ENCODE assay signal across 1 cellular context in the genomic region with DNA sequence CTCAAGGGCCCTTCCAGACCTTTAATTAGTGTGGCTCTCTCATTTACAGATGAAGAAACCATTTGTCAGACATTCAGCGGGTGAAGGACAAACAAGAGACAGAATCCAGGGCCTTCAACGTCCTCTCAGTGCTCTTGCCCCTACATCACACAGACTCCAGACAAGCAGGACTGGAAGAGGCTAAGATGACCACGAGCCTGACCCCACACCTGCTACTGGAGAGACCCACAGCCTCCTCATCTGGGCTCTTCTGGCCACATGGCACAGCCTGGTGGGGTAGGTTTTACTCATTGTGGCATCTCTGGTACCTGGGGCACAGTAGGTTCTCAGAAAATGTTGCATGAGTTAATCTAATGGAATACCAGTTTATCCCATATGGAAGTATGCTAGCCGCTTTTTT.
A peak's percentile ranks its signal among the peaks of the same experiment; 100 is the strongest.
TF ChIP-seq lines count a peak whose summit lies in the region.

No MANE protein-coding gene starts in this region.

TF ChIP-seq in HepG2, 621 proteins besides CTCF, POLR2A, EP300 and RAD21 (continued from another document):
- TF ChIP-seq, protein P1, sequence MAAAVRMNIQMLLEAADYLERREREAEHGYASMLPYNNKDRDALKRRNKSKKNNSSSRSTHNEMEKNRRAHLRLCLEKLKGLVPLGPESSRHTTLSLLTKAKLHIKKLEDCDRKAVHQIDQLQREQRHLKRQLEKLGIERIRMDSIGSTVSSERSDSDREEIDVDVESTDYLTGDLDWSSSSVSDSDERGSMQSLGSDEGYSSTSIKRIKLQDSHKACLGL (CRISPR knock-in tag; IDR thresholded peaks at IDR 0.05), result 0 out of 2 replicates have a peak, but pooled peaks have one; percentile 43
- TF ChIP-seq, protein P2, sequence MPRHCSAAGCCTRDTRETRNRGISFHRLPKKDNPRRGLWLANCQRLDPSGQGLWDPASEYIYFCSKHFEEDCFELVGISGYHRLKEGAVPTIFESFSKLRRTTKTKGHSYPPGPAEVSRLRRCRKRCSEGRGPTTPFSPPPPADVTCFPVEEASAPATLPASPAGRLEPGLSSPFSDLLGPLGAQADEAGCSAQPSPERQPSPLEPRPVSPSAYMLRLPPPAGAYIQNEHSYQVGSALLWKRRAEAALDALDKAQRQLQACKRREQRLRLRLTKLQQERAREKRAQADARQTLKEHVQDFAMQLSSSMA (CRISPR knock-in tag; IDR thresholded peaks at IDR 0.05), result peak; percentile 3; the same call in 1 of the 2 replicates
- TF ChIP-seq, protein P3, sequence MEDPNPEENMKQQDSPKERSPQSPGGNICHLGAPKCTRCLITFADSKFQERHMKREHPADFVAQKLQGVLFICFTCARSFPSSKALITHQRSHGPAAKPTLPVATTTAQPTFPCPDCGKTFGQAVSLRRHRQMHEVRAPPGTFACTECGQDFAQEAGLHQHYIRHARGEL (CRISPR knock-in tag; IDR thresholded peaks at IDR 0.05), result peak; percentile 30; the same call in 1 of the 2 replicates
- peak; percentile 13 for TF ChIP-seq MED8 (CRISPR knock-in tag; IDR thresholded peaks at IDR 0.05; ENCODE audit: insufficient replicate concordance)
- TF ChIP-seq YEATS4 (CRISPR knock-in tag; IDR thresholded peaks at IDR 0.05; ENCODE audit: borderline replicate concordance), result no peak
- TF ChIP-seq HOXD1 (CRISPR knock-in tag; IDR thresholded peaks at IDR 0.05), result no peak
- TF ChIP-seq ZNF879 (CRISPR knock-in tag; IDR thresholded peaks at IDR 0.05), result 0 out of 2 replicates have a peak, but pooled peaks have one; percentile 48
- TF ChIP-seq, protein P4, sequence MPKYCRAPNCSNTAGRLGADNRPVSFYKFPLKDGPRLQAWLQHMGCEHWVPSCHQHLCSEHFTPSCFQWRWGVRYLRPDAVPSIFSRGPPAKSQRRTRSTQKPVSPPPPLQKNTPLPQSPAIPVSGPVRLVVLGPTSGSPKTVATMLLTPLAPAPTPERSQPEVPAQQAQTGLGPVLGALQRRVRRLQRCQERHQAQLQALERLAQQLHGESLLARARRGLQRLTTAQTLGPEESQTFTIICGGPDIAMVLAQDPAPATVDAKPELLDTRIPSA (CRISPR knock-in tag; IDR thresholded peaks at IDR 0.05; ENCODE audit: borderline replicate concordance), result 0 out of 2 replicates have a peak, but pooled peaks have one; percentile 0
- TF ChIP-seq PCBP2 (optimal IDR thresholded peaks at IDR 0.05; ENCODE audit: low read depth, low read length, poor library complexity, severe bottlenecking), result no peak
- TF ChIP-seq, protein P5, sequence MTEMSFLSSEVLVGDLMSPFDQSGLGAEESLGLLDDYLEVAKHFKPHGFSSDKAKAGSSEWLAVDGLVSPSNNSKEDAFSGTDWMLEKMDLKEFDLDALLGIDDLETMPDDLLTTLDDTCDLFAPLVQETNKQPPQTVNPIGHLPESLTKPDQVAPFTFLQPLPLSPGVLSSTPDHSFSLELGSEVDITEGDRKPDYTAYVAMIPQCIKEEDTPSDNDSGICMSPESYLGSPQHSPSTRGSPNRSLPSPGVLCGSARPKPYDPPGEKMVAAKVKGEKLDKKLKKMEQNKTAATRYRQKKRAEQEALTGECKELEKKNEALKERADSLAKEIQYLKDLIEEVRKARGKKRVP (CRISPR knock-in tag; IDR thresholded peaks at IDR 0.05), result peak in 1 of 2 experiments; percentile 17; a peak in 1 of 4 replicates
- TF ChIP-seq ZSCAN22 (CRISPR knock-in tag; IDR thresholded peaks at IDR 0.05), result no peak
- TF ChIP-seq, protein P6, sequence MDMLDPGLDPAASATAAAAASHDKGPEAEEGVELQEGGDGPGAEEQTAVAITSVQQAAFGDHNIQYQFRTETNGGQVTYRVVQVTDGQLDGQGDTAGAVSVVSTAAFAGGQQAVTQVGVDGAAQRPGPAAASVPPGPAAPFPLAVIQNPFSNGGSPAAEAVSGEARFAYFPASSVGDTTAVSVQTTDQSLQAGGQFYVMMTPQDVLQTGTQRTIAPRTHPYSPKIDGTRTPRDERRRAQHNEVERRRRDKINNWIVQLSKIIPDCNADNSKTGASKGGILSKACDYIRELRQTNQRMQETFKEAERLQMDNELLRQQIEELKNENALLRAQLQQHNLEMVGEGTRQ (IDR thresholded peaks at IDR 0.05; ENCODE audit: low read depth, low read length), result no peak
- TF ChIP-seq, protein P6 (CRISPR knock-in tag; IDR thresholded peaks at IDR 0.05; ENCODE audit: borderline replicate concordance), result no peak
- no peak for TF ChIP-seq MTA3 (CRISPR knock-in tag; IDR thresholded peaks at IDR 0.05)
- TF ChIP-seq ZNF703 (CRISPR knock-in tag; IDR thresholded peaks at IDR 0.05; ENCODE audit: borderline replicate concordance), result 0 out of 2 replicates have a peak, but pooled peaks have one; percentile 19
- no peak for TF ChIP-seq ZNF160 (CRISPR knock-in tag; IDR thresholded peaks at IDR 0.05)
- TF ChIP-seq ZMYM2 (CRISPR knock-in tag; IDR thresholded peaks at IDR 0.05), result no peak
- TF ChIP-seq CAMTA2 (CRISPR knock-in tag; IDR thresholded peaks at IDR 0.05; ENCODE audit: borderline replicate concordance), result peak; percentile 76; the same call in 1 of the 2 replicates
- TF ChIP-seq, protein P7, sequence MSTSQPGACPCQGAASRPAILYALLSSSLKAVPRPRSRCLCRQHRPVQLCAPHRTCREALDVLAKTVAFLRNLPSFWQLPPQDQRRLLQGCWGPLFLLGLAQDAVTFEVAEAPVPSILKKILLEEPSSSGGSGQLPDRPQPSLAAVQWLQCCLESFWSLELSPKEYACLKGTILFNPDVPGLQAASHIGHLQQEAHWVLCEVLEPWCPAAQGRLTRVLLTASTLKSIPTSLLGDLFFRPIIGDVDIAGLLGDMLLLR (CRISPR knock-in tag; IDR thresholded peaks at IDR 0.05), result peak; percentile 48; the same call in 1 of the 2 replicates
- TF ChIP-seq, protein P8, sequence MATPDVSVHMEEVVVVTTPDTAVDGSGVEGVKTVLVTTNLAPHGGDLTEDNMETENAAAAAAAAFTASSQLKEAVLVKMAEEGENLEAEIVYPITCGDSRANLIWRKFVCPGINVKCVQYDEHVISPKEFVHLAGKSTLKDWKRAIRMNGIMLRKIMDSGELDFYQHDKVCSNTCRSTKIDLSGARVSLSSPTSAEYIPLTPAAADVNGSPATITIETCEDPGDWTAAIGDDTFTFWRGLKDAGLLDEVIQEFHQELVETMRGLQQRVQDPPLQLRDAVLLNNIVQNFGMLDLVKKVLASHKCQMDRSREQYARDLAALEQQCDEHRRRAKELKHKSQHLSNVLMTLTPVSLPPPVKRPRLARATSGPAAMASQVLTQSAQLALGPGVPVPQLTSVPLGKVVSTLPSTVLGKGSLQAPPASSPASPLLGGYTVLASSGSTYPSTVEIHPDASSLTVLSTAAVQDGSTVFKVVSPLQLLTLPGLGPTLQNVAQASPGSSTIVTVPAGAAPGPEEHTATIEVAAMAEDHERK (CRISPR knock-in tag; IDR thresholded peaks at IDR 0.05; ENCODE audit: low read depth), result no peak
- no peak for TF ChIP-seq ETV6 (CRISPR knock-in tag; conservative IDR thresholded peaks at IDR 0.05)
